9 cellular contexts compared by ENCODE assay signal in the genomic region with DNA sequence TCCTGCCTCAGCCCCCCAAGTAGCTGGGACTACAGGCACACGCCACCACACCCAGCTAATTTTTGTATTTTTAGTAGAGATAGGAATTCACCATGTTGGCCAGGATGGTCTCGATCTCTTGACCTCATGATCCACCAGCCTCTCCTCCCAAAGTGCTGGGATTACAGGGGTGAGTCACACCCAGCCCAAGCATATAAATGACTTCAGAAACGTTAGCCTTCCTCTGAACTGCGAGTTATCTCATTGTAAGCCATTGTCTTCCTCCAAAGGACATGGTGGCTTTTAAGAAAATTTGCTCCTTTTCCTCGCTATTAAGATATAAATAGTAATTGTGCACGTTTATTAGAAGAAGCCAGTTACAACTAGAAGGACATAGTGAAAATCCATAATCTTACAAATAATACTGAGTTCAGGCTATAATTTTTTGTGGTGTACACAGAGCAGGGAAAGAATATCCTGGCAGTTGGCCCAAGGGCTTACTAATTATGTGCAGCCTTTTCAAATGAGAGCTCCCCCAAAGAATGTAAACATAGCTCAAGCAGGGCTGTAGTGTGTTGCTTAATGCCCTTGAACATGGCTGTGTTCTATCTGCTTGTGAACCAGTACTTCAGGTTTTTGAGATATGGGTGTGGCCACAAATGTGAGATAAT.
DNase-seq lines count a peak whose midpoint lies in the region; ATAC-seq and TF ChIP-seq lines count a peak whose summit lies in the region.
"Had no signal": no experiment of that assay in that cellular context is flagged by ENCODE, and none has a peak within 500 bp of the region (broad histone marks: within the 10 kb centered on the region; RNA-seq: fewer than 3 reads in every experiment).

No MANE protein-coding gene starts in this region.

- no peaks in the 10 kb centered on the region for H3K36me3 Mint-ChIP-seq in activated CD8-positive, alpha-beta T cell treated with anti-CD3 and anti-CD28 coated beads for 36 hours (ENCODE audit: low read depth)

- no peak overlapping the region for H3K4me3 Mint-ChIP-seq in activated CD8-positive, alpha-beta T cell treated with anti-CD3 and anti-CD28 coated beads for 36 hours

- H3K9me3 Mint-ChIP-seq in activated CD8-positive, alpha-beta T cell treated with anti-CD3 and anti-CD28 coated beads for 36 hours = no peaks in the 10 kb centered on the region

- H3K27me3 Mint-ChIP-seq in activated CD8-positive, alpha-beta T cell treated with anti-CD3 and anti-CD28 coated beads for 36 hours = no peaks in the 10 kb centered on the region

- in situ Hi-C loops in astrocyte of the spinal cord (cut with HindIII; ENCODE audit: low sequenced_read_pairs) = no loop called here

- no peak overlapping the region for H3K4me3 ChIP-seq in astrocyte of the spinal cord (ENCODE audit: low read depth, low read length)

- DNase-seq in DMS53 (lab: John Stamatoyannopoulos, UW) (peak; percentile 85), NCI-H1694 treated with DMSO at 0.1 percent for 48 hours (lab: John Stamatoyannopoulos, UW) (peak; percentile 51), astrocyte of the spinal cord (ENCODE audit: low read depth, low spot score) (peak; percentile 86), mucosa of gallbladder (ENCODE audit: low spot score) (peak; percentile 78), 8988T (no peak)
- DNase-seq in activated CD8-positive, alpha-beta T cell treated with anti-CD3 and anti-CD28 coated beads for 36 hours = no peak
- no peak for DNase-seq in activated CD4-positive, alpha-beta T cell treated with anti-CD3 and anti-CD28 coated beads for 48 hours
- DNase-seq: activated naive CD4-positive, alpha-beta T cell had no signal

- H3K4me1 Mint-ChIP-seq in activated CD8-positive, alpha-beta T cell treated with anti-CD3 and anti-CD28 coated beads for 36 hours (ENCODE audit: low read depth) = no peaks in the 10 kb centered on the region

- CTCF ChIA-PET in activated CD8-positive, alpha-beta T cell treated with anti-CD3 and anti-CD28 coated beads for 36 hours (lab: Charles Lee) = interaction anchor here (0.6 kb wide), 1 partner anchor 992 kb away, joined by 3 read pairs; no protein-coding TSS in a partner anchor

- intact Hi-C loops in activated CD8-positive, alpha-beta T cell treated with anti-CD3 and anti-CD28 coated beads for 36 hours (cut with micrococcal nuclease) = no loop called here

- no peak for TF ChIP-seq CTCF in astrocyte of the spinal cord (IDR thresholded peaks at IDR 0.05; ENCODE audit: low read depth, low read length)
- no peak for TF ChIP-seq CTCF in activated CD8-positive, alpha-beta T cell treated with anti-CD3 and anti-CD28 coated beads for 36 hours (IDR thresholded peaks at IDR 0.05)

- no peak overlapping the region for H3K27ac Mint-ChIP-seq in activated CD8-positive, alpha-beta T cell treated with anti-CD3 and anti-CD28 coated beads for 36 hours

- POLR2A ChIA-PET in activated CD8-positive, alpha-beta T cell treated with anti-CD3 and anti-CD28 coated beads for 36 hours (lab: Charles Lee) = no interaction called here

- ATAC-seq in HG03439 (IDR thresholded peaks at IDR 0.05; ENCODE audit: unreplicated experiment) = no peak
- ATAC-seq in activated CD8-positive, alpha-beta T cell treated with anti-CD3 and anti-CD28 coated beads for 36 hours = no peak

Comparison
In these comparisons a context has a peak if more than half of its experiments do, and no peak if none do; other contexts are left out.
1. DNase-seq: peak in DMS53 (single experiment), NCI-H1694 treated with DMSO at 0.1 percent for 48 hours (single experiment), astrocyte of the spinal cord (single experiment) and mucosa of gallbladder (single experiment); none in 8988T (single experiment), activated CD8-positive, alpha-beta T cell treated with anti-CD3 and anti-CD28 coated beads for 36 hours (single experiment) and activated CD4-positive, alpha-beta T cell treated with anti-CD3 and anti-CD28 coated beads for 48 hours (single experiment).